Comparison of ENCODE assay signal across 15 cellular contexts in genomic region chr7:101378808-101379207, GRCh38. TPM values are rescaled to one million over a fixed set of nuclear protein-coding genes. Genes with fewer than 3 reads are reported as not detected.
DNase-seq lines count a peak whose midpoint lies in the region; ATAC-seq, FAIRE-seq and TF ChIP-seq lines count a peak whose summit lies in the region.
"Had no signal": no experiment of that assay in that cellular context is flagged by ENCODE, and none has a peak within 500 bp of the region (broad histone marks: within the 10 kb centered on the region; RNA-seq: fewer than 3 reads in every experiment).

No MANE protein-coding gene starts in this region.

- TF ChIP-seq CTCF in D721Med (IDR thresholded peaks at IDR 0.05; ENCODE audit: insufficient read depth, missing control alignments) = no peak
- TF ChIP-seq CTCF in heart left ventricle (IDR thresholded peaks at IDR 0.05) = no peak
- TF ChIP-seq CTCF in GM13977 (IDR thresholded peaks at IDR 0.05; ENCODE audit: extremely low read depth, insufficient read depth, missing control alignments) = no peak

- no peak overlapping the region for H3K4me3 Mint-ChIP-seq in T-helper 17 cell
- H3K4me3 Mint-ChIP-seq: stimulated activated naive CD8-positive, alpha-beta T cell treated with anti-CD3 and anti-CD28 coated beads, Interleukin-15, amount 100 ng/mL, for 72 hours; T-helper 1 cell treated with Interleukin-12 subunit alpha and Interleukin-12 subunit beta and Interleukin-4 antibody, amounts not matched to agents 30 μg/mL and 1 μg/mL, for 36 hours had no signal

- H3K4me1 ChIP-seq in heart left ventricle = peaks cover 0 to 8% (median 0%) of the 10 kb centered on the region in 12 donors

- no peak overlapping the region for H3K27ac Mint-ChIP-seq in T-helper 17 cell
- H3K27ac Mint-ChIP-seq: T-helper 1 cell treated with Interleukin-12 subunit alpha and Interleukin-12 subunit beta and Interleukin-4 antibody, amounts not matched to agents 30 μg/mL and 1 μg/mL, for 36 hours had no signal

- FAIRE-seq in D721Med (lab: Jason Lieb, UNC) (no peak), GM19239 (lab: Jason Lieb, UNC) (no peak)

- ATAC-seq in heart left ventricle (peak in 1 of 4 donors; percentile 16), T-helper 17 cell (no peak)
- ATAC-seq: stimulated activated naive CD8-positive, alpha-beta T cell treated with anti-CD3 and anti-CD28 coated beads, Interleukin-15, amount 100 ng/mL, for 72 hours had no signal

- H3K36me3 ChIP-seq in heart left ventricle = no peaks in the 10 kb centered on the region

- WGBS in heart left ventricle, 4 donors = 14 to 21% (median 18%) methylated on average over 11 of the region's 11 CpGs

- H3K9me3 ChIP-seq in heart left ventricle = peaks cover 0 to 11% (median 0%) of the 10 kb centered on the region in 12 donors
- H3K9me3 ChIP-seq in T-helper 17 cell (ENCODE audit: control insufficient read depth, low read length, poor library complexity, severe bottlenecking) = no peaks in the 10 kb centered on the region

- H3K27me3 ChIP-seq in heart left ventricle = peaks cover 0 to 7% (median 0%) of the 10 kb centered on the region in 9 donors

- H3K36me3 Mint-ChIP-seq in T-helper 17 cell (ENCODE audit: low read depth) = no peaks in the 10 kb centered on the region

- H3K27ac ChIP-seq in heart left ventricle = no peak overlapping the region

- no peaks in the 10 kb centered on the region for H3K4me1 Mint-ChIP-seq in T-helper 17 cell
- H3K4me1 Mint-ChIP-seq: stimulated activated naive CD8-positive, alpha-beta T cell treated with anti-CD3 and anti-CD28 coated beads, Interleukin-15, amount 100 ng/mL, for 72 hours had no signal

- peaks cover 11% of the 10 kb centered on the region for H3K27me3 Mint-ChIP-seq in T-helper 17 cell
- H3K27me3 Mint-ChIP-seq: stimulated activated naive CD8-positive, alpha-beta T cell treated with anti-CD3 and anti-CD28 coated beads, Interleukin-15, amount 100 ng/mL, for 72 hours had no signal

- DNase-seq in D721Med (ENCODE audit: insufficient read length, low spot score) (peak; percentile 39), NCI-H82 treated with DMSO at 0.1 percent for 48 hours (lab: John Stamatoyannopoulos, UW; ENCODE audit: unreplicated experiment) (peak; percentile 8), heart left ventricle (peak; percentile 19 to 69 (median 32)), retina (peak; percentile 48), GM13977 (ENCODE audit: low spot score) (no peak), GM19239 (ENCODE audit: insufficient read length, low spot score) (no peak), T-helper 17 cell (no peak), T1000 (lab: John Stamatoyannopoulos, UW) (no peak)
- DNase-seq: Karpas-422; midbrain; NCI-H2081; stimulated activated naive CD8-positive, alpha-beta T cell treated with anti-CD3 and anti-CD28 coated beads, Interleukin-15, amount 100 ng/mL, for 72 hours had no signal

- intact Hi-C loops in heart left ventricle (cut with DNase I) = no loop called here

- H3K4me3 ChIP-seq in heart left ventricle = no peak overlapping the region

- in situ Hi-C loops in GM13977 (cut with MboI; ENCODE audit: low pct_unique_long_range_greater_than_20kb, low sequenced_read_pairs, unreplicated experiment) = no loop called here

- TF ChIP-seq POLR2A in heart left ventricle (IDR thresholded peaks at IDR 0.05) = no peak

RNA-seq across cellular contexts. Expression of gene COL26A1, which starts 16.1 kb away (rescaled TPM):
- total RNA-seq in heart left ventricle (1 to 10 TPM in 1 of 9 donors, under 1 TPM in 1, not detected in 7; 0.08 to 2.1 TPM), T-helper 17 cell (not detected)
- not detected for polyA plus RNA-seq in heart left ventricle
- total RNA-seq: epithelial cell of proximal tubule, OCI-LY7 had no signal

RNA-seq across cellular contexts. Expression of gene IFT22, which starts 57.2 kb away (rescaled TPM):
- total RNA-seq in heart left ventricle = 10 to 100 TPM; 15.7 to 39.3 (median 30.0) TPM
- polyA plus RNA-seq in heart left ventricle = 10 to 100 TPM; 14.8 to 38.0 TPM
- 1 to 10 TPM; 5.2 to 6.0 TPM for total RNA-seq in T-helper 17 cell

Comparison
In these comparisons a context has a peak if more than half of its experiments do, and no peak if none do; other contexts are left out.
1. DNase-seq: peak in D721Med (single experiment), NCI-H82 treated with DMSO at 0.1 percent for 48 hours (single experiment), heart left ventricle (5 of 5) and retina (single experiment); none in GM13977 (single experiment), GM19239 (single experiment), T-helper 17 cell (0 of 3) and T1000 (single experiment).